24 cellular contexts compared by ENCODE assay signal in genomic region chr18:3590096-3590655, GRCh38.
"Had no signal": no experiment of that assay in that cellular context is flagged by ENCODE, and none has a peak within 500 bp of the region (broad histone marks: within the 10 kb centered on the region; RNA-seq: fewer than 3 reads in every experiment).

No MANE protein-coding gene starts in this region.

- DNase-seq: activated CD8-positive, alpha-beta memory T cell treated with anti-CD3 and anti-CD28 coated beads for 24 hours; activated CD8-positive, alpha-beta memory T cell treated with anti-CD3 and anti-CD28 coated beads, Interleukin-2, amount 50 U/mL, for 48 hours; activated naive CD4-positive, alpha-beta T cell treated with Interleukin-2 at 50 U/mL for 16 hours; activated T-cell treated with anti-CD3 and anti-CD28 coated beads, Interleukin-2, amount 50 U/mL, for 4 hours; amygdala; effector CD4-positive, alpha-beta T cell; gastrocnemius medialis; hippocampal formation; left ventricle myocardium inferior; nucleus accumbens; right lobe of liver; stomach; T-cell had no signal

- H3K36me3 ChIP-seq: esophagus muscularis mucosa, gastrocnemius medialis, left ventricle myocardium inferior, right lobe of liver, stomach, suprapubic skin, tibial nerve, vagina had no signal

- ATAC-seq: activated T-cell treated with anti-CD3 and anti-CD28 coated beads, Interleukin-2, amount 50 U/mL, for 4 hours; gastrocnemius medialis; right lobe of liver; stimulated activated memory B cell treated with anti-CD40 and anti-IgM and Interleukin-4, amounts not matched to agents 10 μg/mL and 1 μg/mL and 100 μg/mL, for 72 hours; T-cell had no signal

- H3K4me3 Mint-ChIP-seq: activated T-cell treated with anti-CD3 and anti-CD28 coated beads, Interleukin-2, amount 50 U/mL, for 4 hours; dendritic cell treated with granulocyte-macrophage colony-stimulating factor and Interleukin-4, amounts not matched to agents 40 ng/mL and 50 ng/mL, for 4 days; stimulated activated memory B cell treated with anti-CD40 and anti-IgM and Interleukin-4, amounts not matched to agents 10 μg/mL and 1 μg/mL and 100 μg/mL, for 72 hours; T-cell; T-helper 2 cell treated with Interferon-gamma antibody and Interleukin-4, amounts not matched to agents 5 μg/mL and 100 μg/mL, for 36 hours had no signal

- H3K9me3 Mint-ChIP-seq: activated T-cell treated with anti-CD3 and anti-CD28 coated beads, Interleukin-2, amount 50 U/mL, for 4 hours; activated T-helper 2 cell treated with anti-CD3 and anti-CD28 coated beads, Interferon-gamma antibody, Interleukin-2, Interleukin-4, amounts not matched to agents 10 μg/mL and 5 μg/mL and 100 μg/mL, durations not matched to agents 14 hours and 24 hours and 36 hours; dendritic cell treated with granulocyte-macrophage colony-stimulating factor and Interleukin-4, amounts not matched to agents 40 ng/mL and 50 ng/mL, for 4 days; nephron; stimulated activated memory B cell treated with anti-CD40 and anti-IgM and Interleukin-4, amounts not matched to agents 10 μg/mL and 1 μg/mL and 100 μg/mL, for 72 hours; T-cell; T-helper 2 cell treated with Interferon-gamma antibody and Interleukin-4, amounts not matched to agents 5 μg/mL and 100 μg/mL, for 36 hours had no signal

- H3K9me3 ChIP-seq: esophagus muscularis mucosa, gastrocnemius medialis, left ventricle myocardium inferior, right lobe of liver, stomach, suprapubic skin, tibial nerve, vagina had no signal

- H3K36me3 Mint-ChIP-seq: stimulated activated memory B cell treated with anti-CD40 and anti-IgM and Interleukin-4, amounts not matched to agents 10 μg/mL and 1 μg/mL and 100 μg/mL, for 72 hours; T-cell had no signal

- H3K27me3 Mint-ChIP-seq: dendritic cell treated with granulocyte-macrophage colony-stimulating factor and Interleukin-4, amounts not matched to agents 40 ng/mL and 50 ng/mL, for 4 days; stimulated activated memory B cell treated with anti-CD40 and anti-IgM and Interleukin-4, amounts not matched to agents 10 μg/mL and 1 μg/mL and 100 μg/mL, for 72 hours; T-cell had no signal

- H3K27ac Mint-ChIP-seq: activated T-helper 2 cell treated with anti-CD3 and anti-CD28 coated beads, Interferon-gamma antibody, Interleukin-2, Interleukin-4, amounts not matched to agents 10 μg/mL and 5 μg/mL and 100 μg/mL, durations not matched to agents 14 hours and 24 hours and 36 hours; dendritic cell treated with granulocyte-macrophage colony-stimulating factor and Interleukin-4, amounts not matched to agents 40 ng/mL and 50 ng/mL, for 4 days; T-helper 2 cell treated with Interferon-gamma antibody and Interleukin-4, amounts not matched to agents 5 μg/mL and 100 μg/mL, for 36 hours had no signal

- H3K4me3 ChIP-seq: esophagus muscularis mucosa, gastrocnemius medialis, left ventricle myocardium inferior, right lobe of liver, skin epidermis, stomach, suprapubic skin, tibial nerve, vagina had no signal

- H3K27ac ChIP-seq: esophagus muscularis mucosa, gastrocnemius medialis, left ventricle myocardium inferior, right lobe of liver, stomach, suprapubic skin, tibial nerve, vagina, VCaP had no signal

- H3K27me3 ChIP-seq: esophagus muscularis mucosa, gastrocnemius medialis, right lobe of liver, stomach, suprapubic skin, tibial nerve, vagina had no signal
